ENCODE assay signal across 7 cellular contexts in the genomic region with DNA sequence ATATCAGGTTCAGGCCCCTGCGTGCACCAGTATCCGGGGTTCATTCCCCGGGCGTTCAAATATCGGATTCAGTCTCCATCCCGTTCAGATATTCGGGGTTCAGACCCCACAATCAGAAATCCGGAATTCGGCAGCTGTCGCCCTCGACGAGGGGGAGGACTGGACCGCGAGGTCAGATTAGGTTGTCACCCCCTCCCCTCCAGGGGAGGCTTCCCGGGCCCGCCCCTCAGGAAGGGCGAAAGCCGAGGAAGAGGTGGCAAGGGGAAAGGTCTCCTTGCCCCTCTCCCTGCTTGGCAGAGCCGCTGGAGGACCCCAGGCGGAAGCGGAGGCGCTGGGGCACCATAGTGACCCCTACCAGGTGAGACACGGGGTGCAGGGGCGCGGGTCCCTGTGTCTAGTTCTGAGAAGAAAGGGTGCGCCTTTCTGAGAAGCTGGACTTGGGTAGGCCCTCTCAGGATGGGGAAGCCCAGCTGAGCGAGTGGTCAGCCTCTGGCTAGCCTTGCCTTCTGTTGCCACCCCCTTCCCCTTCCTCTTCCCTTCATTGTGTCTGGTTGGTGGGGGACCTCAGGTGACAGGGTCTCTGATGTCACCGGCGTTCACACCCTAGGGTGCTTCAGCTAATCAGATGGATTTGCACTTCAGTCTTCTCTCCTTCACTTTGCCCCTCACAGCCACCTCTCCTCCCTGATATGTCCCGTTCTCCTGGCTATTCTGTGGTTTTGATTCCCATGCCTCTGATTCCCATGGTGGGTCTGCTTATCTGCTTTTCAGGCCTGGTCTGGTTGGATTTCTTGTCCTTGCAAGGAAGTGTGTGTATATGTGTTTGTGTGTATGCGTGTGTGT. TPM values are rescaled to one million over a fixed set of nuclear protein-coding genes. Genes with fewer than 3 reads are reported as not detected.
DNase-seq lines count a peak whose midpoint lies in the region; ATAC-seq and TF ChIP-seq lines count a peak whose summit lies in the region.

No MANE protein-coding gene starts in this region.

- TF ChIP-seq CTCF in OCI-LY7 (conservative IDR thresholded peaks at IDR 0.05; ENCODE audit: low read length) (no peak), coronary artery (IDR thresholded peaks at IDR 0.05) (no peak), lower lobe of right lung (IDR thresholded peaks at IDR 0.05) (no peak), thoracic aorta (IDR thresholded peaks at IDR 0.05) (no peak)

- ATAC-seq in GM18517 (IDR thresholded peaks at IDR 0.05; ENCODE audit: unreplicated experiment) (peak; percentile 12), lower lobe of right lung (peak; percentile 26 to 31), thoracic aorta (ENCODE audit: insufficient number of reproducible peaks, low FRiP score, low read depth) (no peak)

- DNase-seq in OCI-LY7 (ENCODE audit: low spot score) (no peak), coronary artery (ENCODE audit: low spot score) (peak; percentile 77), lower lobe of right lung (peak; percentile 59), thoracic aorta (ENCODE audit: low spot score) (no peak), COLO829 (ENCODE audit: low spot score) (no peak), NCI-H2107 (lab: John Stamatoyannopoulos, UW) (no peak)

- no peaks in the 10 kb centered on the region for H3K27me3 ChIP-seq in lower lobe of right lung (ENCODE audit: low read depth)
- H3K27me3 ChIP-seq in thoracic aorta (replicated peaks; ENCODE audit: insufficient read depth): no peaks in the 10 kb centered on the region

- intact Hi-C loops in OCI-LY7 (cut with micrococcal nuclease; ENCODE audit: unreplicated experiment) (loop anchor here (5.0 kb wide), 1 partner anchor 157 kb away; a partner anchor contains a TSS), lower lobe of right lung (cut with DNase I) (no loop called here)

- H2AFZ ChIP-seq in OCI-LY7 (ENCODE audit: low read length): peak overlapping the region; percentile 75; the same call in 1 of the 2 replicates

- CTCF ChIA-PET in OCI-LY7 (lab: Charles Lee; ENCODE audit: unreplicated experiment): interaction anchor here (0.5 to 0.6 kb wide), 2 partner anchors 181 to 231 kb away, joined by 3 read pairs; no protein-coding TSS in a partner anchor

- POLR2A ChIA-PET in OCI-LY7 (lab: Charles Lee): interaction anchor here (0.5 to 3.8 kb wide), 8 partner anchors 11 to 242 kb away, joined by 3 to 56 read pairs (median 3); a partner anchor contains a TSS

- no peaks in the 10 kb centered on the region for H3K9me3 ChIP-seq in OCI-LY7 (ENCODE audit: low read length)
- H3K9me3 ChIP-seq in lower lobe of right lung: no peaks in the 10 kb centered on the region
- H3K9me3 ChIP-seq in thoracic aorta: no peaks in the 10 kb centered on the region

- 0 out of 2 replicates have a peak, but pooled peaks cover 12% of the 10 kb centered on the region for H4K20me1 ChIP-seq in OCI-LY7 (ENCODE audit: insufficient read depth, low read length)

- H3K36me3 ChIP-seq in OCI-LY7 (ENCODE audit: insufficient read depth, low read length) (peaks cover 46% of the 10 kb centered on the region), lower lobe of right lung (peaks cover 51% of the 10 kb centered on the region), thoracic aorta (peaks cover 14% of the 10 kb centered on the region)

- H3K79me2 ChIP-seq in OCI-LY7 (ENCODE audit: insufficient read depth, low read depth, low read length): peaks cover 34% of the 10 kb centered on the region

- H3K27ac ChIP-seq in OCI-LY7 (ENCODE audit: low read depth, low read length, poor library complexity, severe bottlenecking): peak overlapping the region; percentile 69
- H3K27ac ChIP-seq in coronary artery: peak overlapping the region; percentile 93 to 94
- H3K27ac ChIP-seq in lower lobe of right lung: peak overlapping the region; percentile 91
- peak overlapping the region; percentile 88 to 90 for H3K27ac ChIP-seq in thoracic aorta

- no TSS peak for BruUV-seq in OCI-LY7 (replicated peaks; lab: Mats Ljungman, UMichigan)

- H3K4me1 ChIP-seq in OCI-LY7 (ENCODE audit: insufficient read depth, low read length, poor library complexity, severe bottlenecking) (peaks cover 34% of the 10 kb centered on the region), lower lobe of right lung (peaks cover 28% of the 10 kb centered on the region), thoracic aorta (ENCODE audit: control insufficient read depth in 1 of 2, low read depth in 2 of 2) (peaks cover 20 to 39% of the 10 kb centered on the region in 2 donors)

- H3K4me2 ChIP-seq in OCI-LY7 (ENCODE audit: low read length): peak overlapping the region; percentile 100

- no peaks in the 10 kb centered on the region for H3K9me2 ChIP-seq in OCI-LY7 (ENCODE audit: insufficient read depth, low read length)

- peak overlapping the region; percentile 99 for H3K4me3 ChIP-seq in OCI-LY7 (ENCODE audit: low read depth, low read length, poor library complexity, severe bottlenecking)
- peak overlapping the region; percentile 89 for H3K4me3 ChIP-seq in coronary artery
- H3K4me3 ChIP-seq in lower lobe of right lung: peak overlapping the region; percentile 99
- H3K4me3 ChIP-seq in thoracic aorta: peak overlapping the region; percentile 98

RNA-seq across cellular contexts. Expression of a gene that starts 0.8 kb away (rescaled TPM):
- total RNA-seq in OCI-LY7 (2014; rRNA removed; shearing (Covaris generic)): 31.7 and 33.3 TPM in 2 replicates
- total RNA-seq in OCI-LY7 (2022): 45.0 and 46.8 TPM in 2 replicates
- total RNA-seq in lower lobe of right lung: 66.2 TPM
- total RNA-seq in thoracic aorta: 10 to 100 TPM; 54.6 to 55.0 TPM

RNA-seq across cellular contexts. Expression of a gene that starts 12.6 kb away (rescaled TPM):
- total RNA-seq in OCI-LY7 (2014; rRNA removed; shearing (Covaris generic)): 75.7 and 94.1 TPM in 2 replicates
- total RNA-seq in OCI-LY7 (2022): 82.9 and 88.6 TPM in 2 replicates
- total RNA-seq in lower lobe of right lung: 148 TPM
- total RNA-seq in thoracic aorta: 100 to 1,000 TPM in 1 of 2 donors, 10 to 100 TPM in 1; 79.7 to 161 TPM

RNA-seq across cellular contexts. Expression of a gene that starts 20.9 kb away (rescaled TPM):
- total RNA-seq in OCI-LY7 (2014; rRNA removed; shearing (Covaris generic)): 54.4 and 60.4 TPM in 2 replicates
- total RNA-seq in OCI-LY7 (2022): 43.2 and 52.3 TPM in 2 replicates
- total RNA-seq in lower lobe of right lung: 22.1 TPM
- 10 to 100 TPM in 1 of 2 donors, 1 to 10 TPM in 1; 6.1 to 17.7 TPM for total RNA-seq in thoracic aorta

RNA-seq across cellular contexts. Expression of a gene that starts 21.5 kb away (rescaled TPM):
- total RNA-seq in OCI-LY7 (2014; rRNA removed; shearing (Covaris generic)): 88.0 and 94.7 TPM in 2 replicates
- total RNA-seq in OCI-LY7 (2022): 129 and 140 TPM in 2 replicates
- 58.4 TPM for total RNA-seq in lower lobe of right lung
- total RNA-seq in thoracic aorta: 10 to 100 TPM; 67.4 to 81.8 TPM

RNA-seq across cellular contexts. Expression of a gene that starts 36.3 kb away (rescaled TPM):
- total RNA-seq in OCI-LY7 (2014; rRNA removed; shearing (Covaris generic)): not detected in 2 replicates
- total RNA-seq in OCI-LY7 (2022): 0.31 and 0.91 TPM in 2 replicates
- 6.4 TPM for total RNA-seq in lower lobe of right lung
- total RNA-seq in thoracic aorta: under 1 TPM in 1 of 2 donors, not detected in 1; 0.56 TPM

Comparison
In these comparisons a context has a peak if more than half of its experiments do, and no peak if none do; other contexts are left out.
1. DNase-seq: peak in coronary artery (single experiment) and lower lobe of right lung (single experiment); none in OCI-LY7 (single experiment), thoracic aorta (single experiment), COLO829 (single experiment) and NCI-H2107 (single experiment).
2. Peak in every context shown above with its lines, with median percentiles within 50 percentile points of each other: H3K27ac ChIP-seq and H3K4me3 ChIP-seq.